ENCODE assay signal across 8 cellular contexts in genomic region chr1:200510228-200510623, GRCh38.
DNase-seq lines count a peak whose midpoint lies in the region; ATAC-seq and TF ChIP-seq lines count a peak whose summit lies in the region.

No MANE protein-coding gene starts in this region.

- TF ChIP-seq CTCF in neural progenitor cell (IDR thresholded peaks at IDR 0.05), result peak; percentile 98

- peak; percentile 92 for DNase-seq in DMS 273 (lab: John Stamatoyannopoulos, UW; ENCODE audit: unreplicated experiment)
- peak; percentile 73 for DNase-seq in Jurkat, Clone E6-1 (ENCODE audit: low read depth, low spot score)
- DNase-seq in OCI-M2 (lab: John Stamatoyannopoulos, UW; ENCODE audit: unreplicated experiment), result peak; percentile 64
- peak; percentile 44 for DNase-seq in activated T-cell treated with anti-CD3 and anti-CD28 coated beads, Interleukin-2, amount 50 U/mL, for 1 hour
- peak; percentile 74 for DNase-seq in fibroblast of gingiva (ENCODE audit: low read depth)
- DNase-seq in neural progenitor cell (ENCODE audit: low spot score), result peak; percentile 88
- DNase-seq in substantia nigra (lab: John Stamatoyannopoulos, UW), result peak in 39 of 49 donors; percentile 3 to 75 (median 35)

- no peaks in the 10 kb centered on the region for H3K27me3 ChIP-seq in neural progenitor cell

- no peaks in the 10 kb centered on the region for H3K79me2 ChIP-seq in neural progenitor cell (ENCODE audit: low read depth)

- peaks cover 3% of the 10 kb centered on the region for H3K4me1 Mint-ChIP-seq in neural progenitor cell

- no peaks in the 10 kb centered on the region for H4K20me1 ChIP-seq in neural progenitor cell (ENCODE audit: low read depth)

- ATAC-seq in GM21390 (IDR thresholded peaks at IDR 0.05; ENCODE audit: unreplicated experiment), result peak; percentile 88

- H3K36me3 Mint-ChIP-seq in neural progenitor cell, result no peaks in the 10 kb centered on the region

- H3K4me2 ChIP-seq in neural progenitor cell, result no peak overlapping the region

- no peak overlapping the region for H3K27ac Mint-ChIP-seq in neural progenitor cell

- no peaks in the 10 kb centered on the region for H3K4me1 ChIP-seq in neural progenitor cell

- H2AFZ ChIP-seq in neural progenitor cell (replicated peaks), result no peak overlapping the region

- H3K9me3 Mint-ChIP-seq in neural progenitor cell, result no peaks in the 10 kb centered on the region

- no peak overlapping the region for H3K9ac ChIP-seq in neural progenitor cell

- no peak overlapping the region for H3K4me3 Mint-ChIP-seq in neural progenitor cell

- H3K27ac ChIP-seq in neural progenitor cell, result no peak overlapping the region
- no peak overlapping the region for H3K27ac ChIP-seq in substantia nigra (ENCODE audit: low read depth, low read length, poor library complexity, severe bottlenecking)

- H3F3A ChIP-seq in neural progenitor cell (ENCODE audit: low read depth), result no peaks in the 10 kb centered on the region

- H3K27me3 Mint-ChIP-seq in neural progenitor cell (ENCODE audit: insufficient read depth, low read depth), result peaks cover 4% of the 10 kb centered on the region

- no peak overlapping the region for H3K4me3 ChIP-seq in Jurkat, Clone E6-1 (ENCODE audit: low read length)
- no peak overlapping the region for H3K4me3 ChIP-seq in neural progenitor cell

- H3K36me3 ChIP-seq in neural progenitor cell, result no peaks in the 10 kb centered on the region

- no peaks in the 10 kb centered on the region for H3K9me3 ChIP-seq in neural progenitor cell (ENCODE audit: low read depth)

Comparison
In these comparisons a context has a peak if more than half of its experiments do, and no peak if none do; other contexts are left out.
1. DNase-seq: peak in every context shown above with its lines; median percentile 92 in DMS 273; 88 in neural progenitor cell; 74 in fibroblast of gingiva; 73 in Jurkat, Clone E6-1; 64 in OCI-M2; 44 in activated T-cell treated with anti-CD3 and anti-CD28 coated beads, Interleukin-2, amount 50 U/mL, for 1 hour; 35 in substantia nigra.